Comparison of ENCODE assay signal across 8 cellular contexts in the genomic region with DNA sequence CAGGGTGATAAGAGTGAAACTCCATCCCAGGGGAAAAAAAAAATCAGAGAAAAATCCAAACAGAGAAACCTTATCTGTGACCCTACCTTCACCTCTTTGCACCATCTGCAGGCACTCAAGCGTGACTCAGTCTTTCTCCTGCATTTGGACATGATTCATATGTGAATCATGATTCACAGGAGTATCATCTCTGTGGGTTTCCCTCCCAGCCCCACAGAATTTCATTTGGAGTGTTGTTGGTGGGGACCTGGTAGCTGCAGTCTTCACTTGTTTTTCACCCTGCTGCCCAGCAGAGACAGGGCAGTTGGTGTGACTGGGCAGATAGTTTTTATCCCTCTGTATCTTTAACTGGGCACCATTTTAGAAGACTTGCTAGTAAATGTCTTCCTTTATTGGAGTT.
DNase-seq lines count a peak whose midpoint lies in the region; ATAC-seq and TF ChIP-seq lines count a peak whose summit lies in the region.

No MANE protein-coding gene starts in this region.

- H3K27me3 Mint-ChIP-seq in osteocyte (ENCODE audit: unreplicated experiment) = no peaks in the 10 kb centered on the region

- H3K27ac Mint-ChIP-seq in osteocyte (ENCODE audit: unreplicated experiment) = peak overlapping the region; percentile 80

- H3K4me1 Mint-ChIP-seq in osteocyte (ENCODE audit: unreplicated experiment) = peaks cover 13% of the 10 kb centered on the region

- no peak overlapping the region for H3K4me3 ChIP-seq in GM12865 (ENCODE audit: low read depth, low read length)

- TF ChIP-seq CTCF in GM12865 (IDR thresholded peaks at IDR 0.05; ENCODE audit: insufficient read depth, low read depth, low read length, missing control alignments) = no peak
- TF ChIP-seq CTCF in osteocyte (IDR thresholded peaks at IDR 0.05) = no peak

- H3K36me3 Mint-ChIP-seq in osteocyte (ENCODE audit: unreplicated experiment) = peaks cover 25% of the 10 kb centered on the region

- no peaks in the 10 kb centered on the region for H3K9me3 Mint-ChIP-seq in osteocyte (ENCODE audit: unreplicated experiment)

- no peak overlapping the region for H3K4me3 Mint-ChIP-seq in osteocyte (ENCODE audit: unreplicated experiment)

- ATAC-seq in GM19467 (IDR thresholded peaks at IDR 0.05; ENCODE audit: unreplicated experiment) (no peak), HG02759 (IDR thresholded peaks at IDR 0.05; ENCODE audit: unreplicated experiment) (no peak)

- DNase-seq in GM12865 (ENCODE audit: low read depth) (peak; percentile 63), NCI-H69 (lab: John Stamatoyannopoulos, UW) (peak; percentile 42), amniotic stem cell (lab: John Stamatoyannopoulos, UW) (peak; percentile 78), osteocyte (ENCODE audit: extremely low spot score, unreplicated experiment) (no peak), NCI-H1048 (lab: John Stamatoyannopoulos, UW) (no peak), DMS79 treated with DMSO at 0.1 percent for 48 hours (lab: John Stamatoyannopoulos, UW) (no peak)

Comparison
In these comparisons a context has a peak if more than half of its experiments do, and no peak if none do; other contexts are left out.
1. DNase-seq: peak in GM12865 (single experiment), NCI-H69 (single experiment) and amniotic stem cell (single experiment); none in osteocyte (single experiment), NCI-H1048 (single experiment) and DMS79 treated with DMSO at 0.1 percent for 48 hours (single experiment).